ENCODE assay signal across 8 cellular contexts in genomic region chr9:127853312-127854168, GRCh38. TPM values are rescaled to one million over a fixed set of nuclear protein-coding genes. Genes with fewer than 3 reads are reported as not detected.
A peak's percentile ranks its signal among the peaks of the same experiment; 100 is the strongest.
DNase-seq lines count a peak whose midpoint lies in the region; ATAC-seq and TF ChIP-seq lines count a peak whose summit lies in the region.

No MANE protein-coding gene starts in this region.

- H3K27me3 ChIP-seq in upper lobe of right lung (no peaks in the 10 kb centered on the region), BE2C (no peaks in the 10 kb centered on the region)

- DNase-seq in activated T-cell treated with anti-CD3 and anti-CD28 coated beads, Interleukin-2, amount 50 U/mL, for 4 hours = no peak
- no peak for DNase-seq in activated T-cell treated with anti-CD3 and anti-CD28 coated beads, Interleukin-2, amount 50 U/mL, for 48 hours
- DNase-seq in caudate nucleus (lab: John Stamatoyannopoulos, UW) = no peak
- no peak for DNase-seq in upper lobe of right lung
- DNase-seq in BE2C = no peak
- DNase-seq in GM19240 (ENCODE audit: insufficient read length, low spot score) = no peak

- H3K4me1 Mint-ChIP-seq in activated T-cell treated with anti-CD3 and anti-CD28 coated beads, Interleukin-2, amount 50 U/mL, for 4 hours (ENCODE audit: low read depth) = peaks cover 28% of the 10 kb centered on the region

- H3K4me3 Mint-ChIP-seq in activated T-cell treated with anti-CD3 and anti-CD28 coated beads, Interleukin-2, amount 50 U/mL, for 4 hours = peak overlapping the region; percentile 86

- H3K27ac ChIP-seq in caudate nucleus (ENCODE audit: low read depth, low read length) (peak overlapping the region; percentile 62), mesodermal cell (ENCODE audit: low read depth, low read length, severe bottlenecking) (peak overlapping the region; percentile 41), upper lobe of right lung (peak overlapping the region; percentile 88)

- H3K4me1 ChIP-seq in mesodermal cell (ENCODE audit: control insufficient read depth, insufficient read depth, low read length, poor library complexity, severe bottlenecking) (peaks cover 18% of the 10 kb centered on the region), upper lobe of right lung (peaks cover 47% of the 10 kb centered on the region), BE2C (peaks cover 7% of the 10 kb centered on the region)

- no peak for TF ChIP-seq CTCF in upper lobe of right lung (IDR thresholded peaks at IDR 0.05)
- no peak for TF ChIP-seq CTCF in BE2C (IDR thresholded peaks at IDR 0.05; ENCODE audit: low read depth, low read length)

- no peaks in the 10 kb centered on the region for H3K27me3 Mint-ChIP-seq in activated T-cell treated with anti-CD3 and anti-CD28 coated beads, Interleukin-2, amount 50 U/mL, for 4 hours (ENCODE audit: low read depth)

- 82 to 93% methylated on average over 9 to 11 of the region's 13 CpGs for WGBS in mesodermal cell (ENCODE audit: insufficient coverage in 2 of 2), 2 experiments

- intact Hi-C loops in upper lobe of right lung (cut with DNase I) = no loop called here

- peaks cover 22% of the 10 kb centered on the region for H3K9me3 ChIP-seq in mesodermal cell (ENCODE audit: control insufficient read depth, low read length)
- no peaks in the 10 kb centered on the region for H3K9me3 ChIP-seq in upper lobe of right lung
- peaks cover 5% of the 10 kb centered on the region; the same call in 1 of the 2 replicates for H3K9me3 ChIP-seq in BE2C

- H3K4me3 ChIP-seq in mesodermal cell (ENCODE audit: extremely low read depth, insufficient read depth, low read length, poor library complexity, severe bottlenecking) (peak overlapping the region; percentile 33), upper lobe of right lung (peak overlapping the region; percentile 81), BE2C (ENCODE audit: low read depth, low read length) (no peak overlapping the region)

- peaks cover 7% of the 10 kb centered on the region for H3K36me3 Mint-ChIP-seq in activated T-cell treated with anti-CD3 and anti-CD28 coated beads, Interleukin-2, amount 50 U/mL, for 4 hours (ENCODE audit: insufficient read depth)

- peaks cover 11% of the 10 kb centered on the region for H3K9me3 Mint-ChIP-seq in activated T-cell treated with anti-CD3 and anti-CD28 coated beads, Interleukin-2, amount 50 U/mL, for 4 hours

- peaks cover 23% of the 10 kb centered on the region for H3K36me3 ChIP-seq in mesodermal cell (ENCODE audit: control insufficient read depth, insufficient read depth, low read length)
- H3K36me3 ChIP-seq in upper lobe of right lung = peaks cover 8% of the 10 kb centered on the region
- H3K36me3 ChIP-seq in BE2C = no peaks in the 10 kb centered on the region

- peak; percentile 42 to 49 for ATAC-seq in activated T-cell treated with anti-CD3 and anti-CD28 coated beads, Interleukin-2, amount 50 U/mL, for 4 hours
- ATAC-seq in upper lobe of right lung (peak; percentile 51), GM21786 (IDR thresholded peaks at IDR 0.05; ENCODE audit: unreplicated experiment) (no peak)

RNA-seq across cellular contexts. Expression of gene ENG, which starts 0.9 kb away (rescaled TPM):
- 10 to 100 TPM; 10.7 to 20.3 (median 14.8) TPM for total RNA-seq in activated T-cell treated with anti-CD3 and anti-CD28 coated beads, Interleukin-2, amount 50 U/mL, for 4 hours
- 69.9 TPM for polyA plus RNA-seq in mesodermal cell (2013, experiment 1 of 2)
- 50.6 TPM for polyA plus RNA-seq in mesodermal cell (2013, experiment 2 of 2)
- 322 TPM for total RNA-seq in upper lobe of right lung
- polyA plus RNA-seq in BE2C (2012; ENCODE audit: insufficient read depth, insufficient read length, low read depth) = 9.0 TPM

RNA-seq across cellular contexts. Expression of gene AK1, which starts 23.9 kb away (rescaled TPM):
- 1 to 10 TPM; 3.6 to 6.4 (median 5.0) TPM for total RNA-seq in activated T-cell treated with anti-CD3 and anti-CD28 coated beads, Interleukin-2, amount 50 U/mL, for 4 hours
- 88.2 TPM for polyA plus RNA-seq in mesodermal cell (2013, experiment 1 of 2)
- polyA plus RNA-seq in mesodermal cell (2013, experiment 2 of 2) = 72.8 TPM
- 158 TPM for total RNA-seq in upper lobe of right lung
- 236 TPM for polyA plus RNA-seq in BE2C (2012; ENCODE audit: insufficient read depth, insufficient read length, low read depth)

RNA-seq across cellular contexts. Expression of gene ST6GALNAC6, which starts 45.9 kb away (rescaled TPM):
- total RNA-seq in activated T-cell treated with anti-CD3 and anti-CD28 coated beads, Interleukin-2, amount 50 U/mL, for 4 hours = 10 to 100 TPM; 25.9 to 31.5 (median 31.0) TPM
- polyA plus RNA-seq in mesodermal cell (2013, experiment 1 of 2) = 42.1 TPM
- polyA plus RNA-seq in mesodermal cell (2013, experiment 2 of 2) = 36.7 TPM
- total RNA-seq in upper lobe of right lung = 94.7 TPM
- 40.4 TPM for polyA plus RNA-seq in BE2C (2012; ENCODE audit: insufficient read depth, insufficient read length, low read depth)

RNA-seq across cellular contexts. Expression of gene FPGS, which starts 50.9 kb away (rescaled TPM):
- 100 to 1,000 TPM; 137 to 149 (median 141) TPM for total RNA-seq in activated T-cell treated with anti-CD3 and anti-CD28 coated beads, Interleukin-2, amount 50 U/mL, for 4 hours
- polyA plus RNA-seq in mesodermal cell (2013, experiment 1 of 2) = 57.4 TPM
- polyA plus RNA-seq in mesodermal cell (2013, experiment 2 of 2) = 48.9 TPM
- total RNA-seq in upper lobe of right lung = 68.9 TPM
- polyA plus RNA-seq in BE2C (2012; ENCODE audit: insufficient read depth, insufficient read length, low read depth) = 75.4 TPM

Comparison
In these comparisons a context has a peak if more than half of its experiments do, and no peak if none do; other contexts are left out.
1. RNA of gene ENG, which starts 0.9 kb away (total RNA-seq): 322 TPM in upper lobe of right lung (single experiment); 10.7 to 20.3 TPM in activated T-cell treated with anti-CD3 and anti-CD28 coated beads, Interleukin-2, amount 50 U/mL, for 4 hours; every median in the first group is over 10 times any median in the second.
2. RNA of gene AK1, which starts 23.9 kb away (total RNA-seq): 158 TPM in upper lobe of right lung (single experiment); 3.6 to 6.4 TPM in activated T-cell treated with anti-CD3 and anti-CD28 coated beads, Interleukin-2, amount 50 U/mL, for 4 hours; every median in the first group is over 10 times any median in the second.
3. Peak in every context shown above with its lines, with median percentiles within 50 percentile points of each other: H3K27ac ChIP-seq.